ENCODE assay signal across 8 cellular contexts in the genomic region with DNA sequence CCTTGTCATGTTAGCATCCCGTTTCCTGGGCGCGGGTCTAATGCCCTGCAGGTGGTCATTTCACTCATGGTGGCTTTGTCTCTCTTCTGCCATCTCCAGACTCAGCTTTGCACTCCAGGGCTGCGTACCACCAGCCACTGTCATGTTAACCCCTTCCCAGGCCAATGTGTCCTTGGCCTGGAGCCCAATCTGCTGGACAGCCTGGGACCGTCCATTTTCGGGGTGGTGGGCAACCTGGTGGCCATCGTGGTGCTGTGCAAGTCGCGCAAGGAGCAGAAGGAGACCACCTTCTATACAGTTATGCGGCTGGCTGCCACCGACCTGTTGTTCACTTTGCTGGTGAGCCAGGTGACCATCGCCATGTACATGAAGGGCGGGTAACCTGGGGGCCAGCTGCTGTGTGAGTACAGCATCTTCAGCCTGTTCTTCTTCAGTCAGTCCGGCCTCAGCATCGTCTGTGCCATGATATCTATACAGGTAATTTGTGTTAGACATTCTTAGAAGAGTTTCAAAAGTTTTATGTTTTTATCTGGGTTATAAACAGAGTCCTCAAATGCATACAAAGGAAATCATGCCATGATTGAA.
DNase-seq lines count a peak whose midpoint lies in the region; ATAC-seq and TF ChIP-seq lines count a peak whose summit lies in the region.
"Not testable (repeated sequence)": the region's sequence is repeated elsewhere in the genome, so short reads cannot be mapped to it uniquely, and the experiment has no call there.

No MANE protein-coding gene starts in this region.

- intact Hi-C loops in CD14-positive monocyte (cut with micrococcal nuclease); Right ventricle myocardium inferior (cut with DNase I); left cardiac atrium (cut with DNase I); lower lobe of right lung (cut with DNase I); posterior vena cava (cut with DNase I); aorta (cut with DNase I): not testable (repeated sequence)

- 44 to 50% methylated on average over 9 to 13 of the region's 15 CpGs for WGBS in aorta, 2 donors

- not testable (repeated sequence) for H3K27ac Mint-ChIP-seq in CD14-positive monocyte; central memory CD8-positive, alpha-beta T cell (ENCODE audit: low read depth); stimulated activated effector memory CD8-positive, alpha-beta T cell treated with anti-CD3 and anti-CD28 coated beads, Interleukin-12 subunit alpha, Interleukin-12 subunit beta, amount 100 ng/mL, for 72 hours

- H3K27me3 ChIP-seq in lower lobe of right lung (ENCODE audit: low read depth); aorta (ENCODE audit: control insufficient read depth in 1 of 2, insufficient read depth in 2 of 2, low read length in 1 of 2): not testable (repeated sequence)

- peaks cover 16 to 30% (median 18%) of the 10 kb centered on the region in 3 donors for H3K27me3 Mint-ChIP-seq in CD14-positive monocyte (ENCODE audit: low read depth in 3 of 3)
- peaks cover 22% of the 10 kb centered on the region for H3K27me3 Mint-ChIP-seq in central memory CD8-positive, alpha-beta T cell

- peaks cover 5 to 23% (median 10%) of the 10 kb centered on the region in 7 donors for H3K9me3 Mint-ChIP-seq in CD14-positive monocyte
- not testable (repeated sequence) for H3K9me3 Mint-ChIP-seq in central memory CD8-positive, alpha-beta T cell; stimulated activated effector memory CD8-positive, alpha-beta T cell treated with anti-CD3 and anti-CD28 coated beads, Interleukin-12 subunit alpha, Interleukin-12 subunit beta, amount 100 ng/mL, for 72 hours

- H3K27ac ChIP-seq in lower lobe of right lung; aorta (ENCODE audit: low read depth in 1 of 2, low read length in 2 of 2): not testable (repeated sequence)

- DNase-seq in CD14-positive monocyte (ENCODE audit: low spot score) = peak; percentile 18
- not testable (repeated sequence) for DNase-seq in central memory CD8-positive, alpha-beta T cell (ENCODE audit: low spot score in 2 of 2); left cardiac atrium; stimulated activated effector memory CD8-positive, alpha-beta T cell treated with anti-CD3 and anti-CD28 coated beads, Interleukin-12 subunit alpha, Interleukin-12 subunit beta, amount 100 ng/mL, for 72 hours (ENCODE audit: low spot score in 2 of 2)
- peak; percentile 43 for DNase-seq in Right ventricle myocardium inferior (ENCODE audit: missing footprints)
- DNase-seq in lower lobe of right lung = peak; percentile 35
- DNase-seq in posterior vena cava (ENCODE audit: low spot score) = peak; percentile 71
- peak; percentile 33 to 52 for DNase-seq in aorta

- H3K9me3 ChIP-seq in lower lobe of right lung; aorta (ENCODE audit: control insufficient read depth, low read length): not testable (repeated sequence)

- not testable (repeated sequence) for H3K36me3 Mint-ChIP-seq in CD14-positive monocyte; central memory CD8-positive, alpha-beta T cell (ENCODE audit: insufficient read depth); stimulated activated effector memory CD8-positive, alpha-beta T cell treated with anti-CD3 and anti-CD28 coated beads, Interleukin-12 subunit alpha, Interleukin-12 subunit beta, amount 100 ng/mL, for 72 hours

- H3K4me1 Mint-ChIP-seq in CD14-positive monocyte; central memory CD8-positive, alpha-beta T cell; stimulated activated effector memory CD8-positive, alpha-beta T cell treated with anti-CD3 and anti-CD28 coated beads, Interleukin-12 subunit alpha, Interleukin-12 subunit beta, amount 100 ng/mL, for 72 hours: not testable (repeated sequence)

- not testable (repeated sequence) for H3K4me3 Mint-ChIP-seq in CD14-positive monocyte; central memory CD8-positive, alpha-beta T cell; stimulated activated effector memory CD8-positive, alpha-beta T cell treated with anti-CD3 and anti-CD28 coated beads, Interleukin-12 subunit alpha, Interleukin-12 subunit beta, amount 100 ng/mL, for 72 hours

- H3K4me1 ChIP-seq in lower lobe of right lung; aorta (ENCODE audit: control insufficient read depth in 1 of 2, insufficient read depth in 2 of 2, low read length in 2 of 2): not testable (repeated sequence)

- ATAC-seq in central memory CD8-positive, alpha-beta T cell (replicated peaks; ENCODE audit: extremely low read depth, poor library complexity, severe bottlenecking) = peak; percentile 19
- ATAC-seq in Right ventricle myocardium inferior (peak; percentile 28), left cardiac atrium (peak; percentile 15 to 35), lower lobe of right lung (peak; percentile 48 to 65), aorta (ENCODE audit: low FRiP score) (peak; percentile 73)
- peak; percentile 36 for ATAC-seq in stimulated activated effector memory CD8-positive, alpha-beta T cell treated with anti-CD3 and anti-CD28 coated beads, Interleukin-12 subunit alpha, Interleukin-12 subunit beta, amount 100 ng/mL, for 72 hours

- H3K36me3 ChIP-seq in lower lobe of right lung; aorta (ENCODE audit: control insufficient read depth in 1 of 2, insufficient read depth in 2 of 2, low read length in 1 of 2): not testable (repeated sequence)

- H3K4me3 ChIP-seq in lower lobe of right lung; aorta (ENCODE audit: low read length in 2 of 2): not testable (repeated sequence)

- TF ChIP-seq CTCF in CD14-positive monocyte (IDR thresholded peaks at IDR 0.05); lower lobe of right lung (IDR thresholded peaks at IDR 0.05): not testable (repeated sequence)

Comparison
In these comparisons a context has a peak if more than half of its experiments do, and no peak if none do; other contexts are left out.
1. ATAC-seq: peak in every context shown above with its lines; median percentile 73 in aorta; 56 in lower lobe of right lung; 36 in stimulated activated effector memory CD8-positive, alpha-beta T cell treated with anti-CD3 and anti-CD28 coated beads, Interleukin-12 subunit alpha, Interleukin-12 subunit beta, amount 100 ng/mL, for 72 hours; 28 in Right ventricle myocardium inferior; 25 in left cardiac atrium; 19 in central memory CD8-positive, alpha-beta T cell.